2 cellular contexts compared by ENCODE assay signal in the genomic region with DNA sequence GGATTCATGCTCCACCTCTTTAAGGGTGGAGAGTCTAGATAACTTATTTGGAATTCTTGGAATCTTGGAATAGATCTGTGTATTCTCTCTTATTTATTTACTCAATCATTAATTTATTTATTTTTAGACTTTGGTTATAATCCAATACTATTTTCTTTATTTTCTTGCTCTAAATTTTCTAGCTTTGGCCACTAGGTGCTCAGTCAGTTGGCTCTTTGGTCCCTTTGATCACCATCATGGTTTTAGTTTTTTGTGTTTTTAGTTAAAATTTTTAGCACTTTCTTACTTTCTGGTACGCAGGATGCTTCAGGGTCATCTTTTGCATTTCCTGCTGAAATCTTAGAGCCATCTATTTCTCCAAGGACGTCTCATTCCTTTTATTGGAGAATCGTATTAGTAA.
TF ChIP-seq lines count a peak whose summit lies in the region.

No MANE protein-coding gene starts in this region.

TF ChIP-seq in SK-N-SH, 30 proteins besides CTCF, POLR2A, EP300 and RAD21:
- TF ChIP-seq NFIC (IDR thresholded peaks at IDR 0.05; ENCODE audit: borderline replicate concordance) (no peak), ELF1 (IDR thresholded peaks at IDR 0.05) (no peak), GATA2 (CRISPR knock-in tag; IDR thresholded peaks at IDR 0.05) (no peak), MEF2A (IDR thresholded peaks at IDR 0.05; ENCODE audit: borderline replicate concordance, low read depth) (no peak), FOSL2 (IDR thresholded peaks at IDR 0.05; ENCODE audit: borderline replicate concordance, low read depth) (no peak), NRF1 (IDR thresholded peaks at IDR 0.05; ENCODE audit: low read depth, low read length) (no peak), FOXJ3 (CRISPR knock-in tag; IDR thresholded peaks at IDR 0.05) (no peak), RCOR1 (IDR thresholded peaks at IDR 0.05; ENCODE audit: low read length) (no peak), CHD2 (IDR thresholded peaks at IDR 0.05; ENCODE audit: low read length, partially characterized antibody) (no peak), RXRA (IDR thresholded peaks at IDR 0.05; ENCODE audit: borderline replicate concordance, low read depth) (no peak)
- TF ChIP-seq, protein P1, sequence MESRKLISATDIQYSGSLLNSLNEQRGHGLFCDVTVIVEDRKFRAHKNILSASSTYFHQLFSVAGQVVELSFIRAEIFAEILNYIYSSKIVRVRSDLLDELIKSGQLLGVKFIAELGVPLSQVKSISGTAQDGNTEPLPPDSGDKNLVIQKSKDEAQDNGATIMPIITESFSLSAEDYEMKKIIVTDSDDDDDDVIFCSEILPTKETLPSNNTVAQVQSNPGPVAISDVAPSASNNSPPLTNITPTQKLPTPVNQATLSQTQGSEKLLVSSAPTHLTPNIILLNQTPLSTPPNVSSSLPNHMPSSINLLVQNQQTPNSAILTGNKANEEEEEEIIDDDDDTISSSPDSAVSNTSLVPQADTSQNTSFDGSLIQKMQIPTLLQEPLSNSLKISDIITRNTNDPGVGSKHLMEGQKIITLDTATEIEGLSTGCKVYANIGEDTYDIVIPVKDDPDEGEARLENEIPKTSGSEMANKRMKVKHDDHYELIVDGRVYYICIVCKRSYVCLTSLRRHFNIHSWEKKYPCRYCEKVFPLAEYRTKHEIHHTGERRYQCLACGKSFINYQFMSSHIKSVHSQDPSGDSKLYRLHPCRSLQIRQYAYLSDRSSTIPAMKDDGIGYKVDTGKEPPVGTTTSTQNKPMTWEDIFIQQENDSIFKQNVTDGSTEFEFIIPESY (IDR thresholded peaks at IDR 0.05; ENCODE audit: borderline replicate concordance, low read depth), result no peak
- TF ChIP-seq, protein P2, sequence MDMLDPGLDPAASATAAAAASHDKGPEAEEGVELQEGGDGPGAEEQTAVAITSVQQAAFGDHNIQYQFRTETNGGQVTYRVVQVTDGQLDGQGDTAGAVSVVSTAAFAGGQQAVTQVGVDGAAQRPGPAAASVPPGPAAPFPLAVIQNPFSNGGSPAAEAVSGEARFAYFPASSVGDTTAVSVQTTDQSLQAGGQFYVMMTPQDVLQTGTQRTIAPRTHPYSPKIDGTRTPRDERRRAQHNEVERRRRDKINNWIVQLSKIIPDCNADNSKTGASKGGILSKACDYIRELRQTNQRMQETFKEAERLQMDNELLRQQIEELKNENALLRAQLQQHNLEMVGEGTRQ (IDR thresholded peaks at IDR 0.05; ENCODE audit: borderline replicate concordance, low read depth, low read length), result no peak
- TF ChIP-seq, protein P3, sequence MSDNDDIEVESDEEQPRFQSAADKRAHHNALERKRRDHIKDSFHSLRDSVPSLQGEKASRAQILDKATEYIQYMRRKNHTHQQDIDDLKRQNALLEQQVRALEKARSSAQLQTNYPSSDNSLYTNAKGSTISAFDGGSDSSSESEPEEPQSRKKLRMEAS (IDR thresholded peaks at IDR 0.05; ENCODE audit: low read depth), result no peak
- TF ChIP-seq, protein P4, sequence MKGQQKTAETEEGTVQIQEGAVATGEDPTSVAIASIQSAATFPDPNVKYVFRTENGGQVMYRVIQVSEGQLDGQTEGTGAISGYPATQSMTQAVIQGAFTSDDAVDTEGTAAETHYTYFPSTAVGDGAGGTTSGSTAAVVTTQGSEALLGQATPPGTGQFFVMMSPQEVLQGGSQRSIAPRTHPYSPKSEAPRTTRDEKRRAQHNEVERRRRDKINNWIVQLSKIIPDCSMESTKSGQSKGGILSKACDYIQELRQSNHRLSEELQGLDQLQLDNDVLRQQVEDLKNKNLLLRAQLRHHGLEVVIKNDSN (IDR thresholded peaks at IDR 0.05; ENCODE audit: borderline replicate concordance, low read depth), result no peak

TF ChIP-seq in SK-N-SH treated with all-trans-retinoic acid at 6 μM for 48 hours, 23 proteins besides CTCF, POLR2A, EP300 and RAD21:
- TF ChIP-seq ESRRG (CRISPR knock-in tag; IDR thresholded peaks at IDR 0.05) (no peak), TCF4 (CRISPR knock-in tag; IDR thresholded peaks at IDR 0.05; ENCODE audit: borderline replicate concordance) (no peak), ARNTL (CRISPR knock-in tag; IDR thresholded peaks at IDR 0.05; ENCODE audit: borderline replicate concordance, low read depth) (no peak), RARB (CRISPR knock-in tag; IDR thresholded peaks at IDR 0.05) (no peak), ZC3H10 (CRISPR knock-in tag; IDR thresholded peaks at IDR 0.05) (no peak)
TF ChIP-seq in SK-N-SH treated with all-trans-retinoic acid at 6 μM for 48 hours: peak in this region for 0.
